ENCODE assay signal across 8 cellular contexts in the genomic region with DNA sequence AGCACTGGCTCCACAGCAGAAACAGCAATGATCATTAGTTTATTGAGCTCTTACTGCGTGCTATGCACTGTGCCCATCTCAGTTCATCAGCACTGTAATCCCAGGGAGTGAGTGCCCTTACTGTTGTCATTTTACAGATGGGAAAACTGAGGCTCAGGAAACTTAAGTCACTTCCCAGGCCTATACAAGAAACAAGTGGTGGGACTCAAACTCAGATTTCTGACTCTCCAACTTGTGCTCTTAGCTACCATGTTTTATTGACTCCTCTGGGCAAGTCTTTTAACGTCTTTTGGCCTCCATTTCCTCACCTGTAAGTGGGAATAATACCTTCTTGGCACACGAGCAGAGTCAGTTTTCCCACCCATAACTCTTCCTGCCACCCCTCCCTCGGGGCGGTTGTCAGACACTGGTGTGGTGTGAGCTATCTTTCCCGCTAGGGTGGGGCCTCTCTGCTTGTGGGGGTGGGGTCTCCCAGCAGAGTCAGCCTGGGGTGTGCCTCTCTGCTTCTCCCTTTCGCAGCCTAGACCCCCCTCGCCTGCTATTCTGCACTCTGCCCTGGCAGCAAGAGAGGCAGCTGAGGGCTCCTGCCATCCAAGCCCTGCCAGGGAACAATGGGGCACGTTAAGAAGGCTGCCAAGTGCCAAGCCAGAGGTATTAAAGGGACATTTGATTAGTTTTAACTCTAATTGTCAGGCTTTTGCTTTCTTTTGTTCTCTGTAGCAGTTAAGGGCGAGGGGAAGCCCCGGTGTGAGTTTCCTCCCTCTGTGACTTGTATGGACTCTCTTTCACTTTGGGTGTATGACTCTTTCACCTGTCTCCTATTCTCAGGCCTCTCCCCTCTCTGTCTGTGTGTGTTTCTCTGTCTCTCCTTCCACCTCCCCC. TPM values are rescaled to one million over a fixed set of nuclear protein-coding genes. Genes with fewer than 3 reads are reported as not detected.
DNase-seq lines count a peak whose midpoint lies in the region; ATAC-seq and TF ChIP-seq lines count a peak whose summit lies in the region.

No MANE protein-coding gene starts in this region.

- H3K27me3 ChIP-seq in neuronal stem cell (ENCODE audit: control insufficient read depth in 3 of 3, insufficient read depth in 3 of 3, low read depth in 1 of 3, low read length in 3 of 3) (no peaks in the 10 kb centered on the region), ovary (no peaks in the 10 kb centered on the region), WERI-Rb-1 (ENCODE audit: insufficient read depth, low read depth, severe bottlenecking) (no peaks in the 10 kb centered on the region)

- H3K14ac ChIP-seq in neuronal stem cell (ENCODE audit: low read length): no peak overlapping the region

- H3K9ac ChIP-seq in neuronal stem cell (ENCODE audit: low read depth, low read length, poor library complexity): no peak overlapping the region

- no peak overlapping the region for H3K23ac ChIP-seq in neuronal stem cell (ENCODE audit: low read depth, low read length, poor library complexity)

- ATAC-seq in HG02981 (IDR thresholded peaks at IDR 0.05; ENCODE audit: unreplicated experiment) (peak; percentile 91), WTC11 (peak; percentile 58), left ventricle myocardium superior (peak; percentile 62)

- H2BK120ac ChIP-seq in neuronal stem cell (ENCODE audit: low read depth, low read length): no peak overlapping the region

- WGBS in neuronal stem cell (ENCODE audit: extremely low coverage in 2 of 2, insufficient read length in 2 of 2, insufficient replicate concordance in 1 of 2), 2 donors: no CpG with 5 or more reads among the region's 11 CpGs
- 72 to 77% (median 72%) methylated on average over 11 of the region's 11 CpGs for WGBS in ovary, 3 donors

- no peak overlapping the region for H3K18ac ChIP-seq in neuronal stem cell (ENCODE audit: low read length)

- H2BK12ac ChIP-seq in neuronal stem cell (ENCODE audit: low read length): no peak overlapping the region

- POLR2A ChIA-PET in WTC11 (lab: Charles Lee): no interaction called here

- H2AFZ ChIP-seq in neuronal stem cell (ENCODE audit: low read length): no peak overlapping the region

- H2BK15ac ChIP-seq in neuronal stem cell (ENCODE audit: low read length): no peak overlapping the region

- no peak overlapping the region for H2BK5ac ChIP-seq in neuronal stem cell (ENCODE audit: low read length)

- no peak for TF ChIP-seq POLR2A in ovary (IDR thresholded peaks at IDR 0.05)

- no peak overlapping the region for H2AK5ac ChIP-seq in neuronal stem cell (ENCODE audit: low read depth, low read length)

- no peak overlapping the region; the same call in 1 of the 2 replicates for H3K27ac Mint-ChIP-seq in WTC11

- no peak overlapping the region for H4K8ac ChIP-seq in neuronal stem cell (ENCODE audit: low read depth, low read length)

- intact Hi-C loops in left ventricle myocardium superior (cut with micrococcal nuclease): no loop called here
- intact Hi-C loops in ovary (cut with DNase I): loop anchor here in 1 of 4 donors (10.0 kb wide), 1 partner anchor 72 kb away; no protein-coding TSS in a partner anchor

- H3K4me3 Mint-ChIP-seq in WTC11: no peak overlapping the region

- H3K36me3 Mint-ChIP-seq in WTC11: no peaks in the 10 kb centered on the region

- H3K4me1 Mint-ChIP-seq in WTC11: peaks cover 53% of the 10 kb centered on the region

- H3K9me3 Mint-ChIP-seq in WTC11: no peaks in the 10 kb centered on the region

- H3K9me3 ChIP-seq in neuronal stem cell (replicated peaks in 1 of 2; ENCODE audit: control insufficient read depth in 2 of 2, insufficient read depth in 1 of 2, low read depth in 1 of 2, low read length in 2 of 2) (no peaks in the 10 kb centered on the region), ovary (no peaks in the 10 kb centered on the region), WERI-Rb-1 (ENCODE audit: severe bottlenecking) (no peaks in the 10 kb centered on the region)

- H3K27me3 Mint-ChIP-seq in WTC11 (ENCODE audit: low read depth): no peaks in the 10 kb centered on the region

- H3K4me3 ChIP-seq in neuronal stem cell (ENCODE audit: low read length in 2 of 2): no peak overlapping the region
- no peak overlapping the region for H3K4me3 ChIP-seq in ovary
- no peak overlapping the region for H3K4me3 ChIP-seq in WERI-Rb-1 (ENCODE audit: low read depth, low read length)

- H3K4me2 ChIP-seq in neuronal stem cell (ENCODE audit: insufficient read depth, low read length, poor library complexity, severe bottlenecking): no peak overlapping the region

- TF ChIP-seq CTCF in WTC11 (IDR thresholded peaks at IDR 0.05): no peak
- no peak for TF ChIP-seq CTCF in ovary (IDR thresholded peaks at IDR 0.05)
- no peak for TF ChIP-seq CTCF in WERI-Rb-1 (IDR thresholded peaks at IDR 0.05; ENCODE audit: low read depth, low read length)

- CTCF ChIA-PET in WTC11 (lab: Charles Lee): interaction anchor here (1.0 to 2.1 kb wide), 3 partner anchors 12 to 202 kb away, joined by 4 to 6 read pairs (median 4); a partner anchor contains a TSS

- H3K4me1 ChIP-seq in neuronal stem cell (ENCODE audit: control insufficient read depth in 2 of 2, insufficient read depth in 1 of 2, low read depth in 1 of 2, low read length in 2 of 2) (peaks cover 6 to 7% of the 10 kb centered on the region in 2 donors), ovary (ENCODE audit: insufficient read depth) (peaks cover 7% of the 10 kb centered on the region)

- no peaks in the 10 kb centered on the region for H3K79me1 ChIP-seq in neuronal stem cell (ENCODE audit: low read depth, low read length)

- H3K27ac ChIP-seq in neuronal stem cell (replicated peaks; ENCODE audit: low read length) (no peak overlapping the region), ovary (no peak overlapping the region), WERI-Rb-1 (no peak overlapping the region)

- TF ChIP-seq EP300 in ovary (IDR thresholded peaks at IDR 0.05): no peak

- H4K91ac ChIP-seq in neuronal stem cell (ENCODE audit: low read depth, low read length, poor library complexity): no peak overlapping the region

- H3K36me3 ChIP-seq in neuronal stem cell (replicated peaks in 1 of 2; ENCODE audit: control insufficient read depth in 2 of 2, insufficient read depth in 2 of 2, low read length in 2 of 2): peaks cover 0 to 24% of the 10 kb centered on the region in 2 donors
- H3K36me3 ChIP-seq in ovary: no peaks in the 10 kb centered on the region
- H3K36me3 ChIP-seq in WERI-Rb-1: no peaks in the 10 kb centered on the region

- H3K4ac ChIP-seq in neuronal stem cell (ENCODE audit: low read length): no peak overlapping the region

- peak; percentile 52 for DNase-seq in GM19240 (ENCODE audit: insufficient read length, low spot score)
- DNase-seq in WTC11 (ENCODE audit: low spot score): no peak
- peak; percentile 36 for DNase-seq in left ventricle myocardium superior
- DNase-seq in neuronal stem cell (ENCODE audit: low spot score): no peak
- DNase-seq in ovary: no peak
- DNase-seq in NCI-H510A treated with DMSO at 0.1 percent for 48 hours (lab: John Stamatoyannopoulos, UW): no peak
- no peak for DNase-seq in WERI-Rb-1

TF ChIP-seq in WTC11, 78 proteins besides CTCF, POLR2A, EP300 and RAD21 (continues in another document):
- TF ChIP-seq, protein P1, sequence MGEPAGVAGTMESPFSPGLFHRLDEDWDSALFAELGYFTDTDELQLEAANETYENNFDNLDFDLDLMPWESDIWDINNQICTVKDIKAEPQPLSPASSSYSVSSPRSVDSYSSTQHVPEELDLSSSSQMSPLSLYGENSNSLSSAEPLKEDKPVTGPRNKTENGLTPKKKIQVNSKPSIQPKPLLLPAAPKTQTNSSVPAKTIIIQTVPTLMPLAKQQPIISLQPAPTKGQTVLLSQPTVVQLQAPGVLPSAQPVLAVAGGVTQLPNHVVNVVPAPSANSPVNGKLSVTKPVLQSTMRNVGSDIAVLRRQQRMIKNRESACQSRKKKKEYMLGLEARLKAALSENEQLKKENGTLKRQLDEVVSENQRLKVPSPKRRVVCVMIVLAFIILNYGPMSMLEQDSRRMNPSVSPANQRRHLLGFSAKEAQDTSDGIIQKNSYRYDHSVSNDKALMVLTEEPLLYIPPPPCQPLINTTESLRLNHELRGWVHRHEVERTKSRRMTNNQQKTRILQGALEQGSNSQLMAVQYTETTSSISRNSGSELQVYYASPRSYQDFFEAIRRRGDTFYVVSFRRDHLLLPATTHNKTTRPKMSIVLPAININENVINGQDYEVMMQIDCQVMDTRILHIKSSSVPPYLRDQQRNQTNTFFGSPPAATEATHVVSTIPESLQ (CRISPR knock-in tag; IDR thresholded peaks at IDR 0.05): no peak
- TF ChIP-seq TEAD1 (CRISPR knock-in tag; IDR thresholded peaks at IDR 0.05): no peak
- TF ChIP-seq, protein P2, sequence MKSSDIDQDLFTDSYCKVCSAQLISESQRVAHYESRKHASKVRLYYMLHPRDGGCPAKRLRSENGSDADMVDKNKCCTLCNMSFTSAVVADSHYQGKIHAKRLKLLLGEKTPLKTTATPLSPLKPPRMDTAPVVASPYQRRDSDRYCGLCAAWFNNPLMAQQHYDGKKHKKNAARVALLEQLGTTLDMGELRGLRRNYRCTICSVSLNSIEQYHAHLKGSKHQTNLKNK (CRISPR knock-in tag; IDR thresholded peaks at IDR 0.05): no peak
- TF ChIP-seq, protein P3, sequence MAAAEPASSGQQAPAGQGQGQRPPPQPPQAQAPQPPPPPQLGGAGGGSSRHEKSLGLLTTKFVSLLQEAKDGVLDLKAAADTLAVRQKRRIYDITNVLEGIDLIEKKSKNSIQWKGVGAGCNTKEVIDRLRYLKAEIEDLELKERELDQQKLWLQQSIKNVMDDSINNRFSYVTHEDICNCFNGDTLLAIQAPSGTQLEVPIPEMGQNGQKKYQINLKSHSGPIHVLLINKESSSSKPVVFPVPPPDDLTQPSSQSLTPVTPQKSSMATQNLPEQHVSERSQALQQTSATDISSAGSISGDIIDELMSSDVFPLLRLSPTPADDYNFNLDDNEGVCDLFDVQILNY (CRISPR knock-in tag; IDR thresholded peaks at IDR 0.05): no peak
- TF ChIP-seq, protein P4, sequence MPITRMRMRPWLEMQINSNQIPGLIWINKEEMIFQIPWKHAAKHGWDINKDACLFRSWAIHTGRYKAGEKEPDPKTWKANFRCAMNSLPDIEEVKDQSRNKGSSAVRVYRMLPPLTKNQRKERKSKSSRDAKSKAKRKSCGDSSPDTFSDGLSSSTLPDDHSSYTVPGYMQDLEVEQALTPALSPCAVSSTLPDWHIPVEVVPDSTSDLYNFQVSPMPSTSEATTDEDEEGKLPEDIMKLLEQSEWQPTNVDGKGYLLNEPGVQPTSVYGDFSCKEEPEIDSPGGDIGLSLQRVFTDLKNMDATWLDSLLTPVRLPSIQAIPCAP (CRISPR knock-in tag; IDR thresholded peaks at IDR 0.05): no peak

RNA-seq across cellular contexts. Expression of a gene that starts 12.1 kb away (rescaled TPM):
- total RNA-seq in WTC11 (2021) (15.9 to 22.9 TPM (median 17.5 TPM) in 3 replicates), left ventricle myocardium superior (10.9 TPM), ovary (100 to 1,000 TPM in 3 of 7 donors, 10 to 100 TPM in 4; 37.2 to 119 (median 88.7) TPM)
- polyA plus RNA-seq in neuronal stem cell (2013, experiment 1 of 2): 12.7 TPM
- polyA plus RNA-seq in neuronal stem cell (2013, experiment 2 of 2): 11.1 TPM
- 100 to 1,000 TPM in 1 of 2 donors, 10 to 100 TPM in 1; 34.5 to 206 TPM for polyA plus RNA-seq in ovary

Comparison
In these comparisons a context has a peak if more than half of its experiments do, and no peak if none do; other contexts are left out.
1. DNase-seq: peak in GM19240 (single experiment) and left ventricle myocardium superior (single experiment); none in WTC11 (single experiment), neuronal stem cell (single experiment), ovary (0 of 5), NCI-H510A treated with DMSO at 0.1 percent for 48 hours (single experiment) and WERI-Rb-1 (single experiment).
2. Peak in every context shown above with its lines, with median percentiles within 50 percentile points of each other: ATAC-seq.